In genomic region chr10:14325325-14325955, GRCh38 we compare ENCODE assay signal across 8 cellular contexts. TPM values are rescaled to one million over a fixed set of nuclear protein-coding genes. Genes with fewer than 3 reads are reported as not detected.
DNase-seq lines count a peak whose midpoint lies in the region; ATAC-seq, FAIRE-seq and TF ChIP-seq lines count a peak whose summit lies in the region.

No MANE protein-coding gene starts in this region.

- no peak for ATAC-seq in DND-41 (ENCODE audit: insufficient read depth, low read depth)

- H3K36me3 ChIP-seq in DND-41 (ENCODE audit: insufficient read depth, low read length): no peaks in the 10 kb centered on the region

- peak; percentile 63 for TF ChIP-seq CTCF in DND-41 (IDR thresholded peaks at IDR 0.05; ENCODE audit: borderline replicate concordance, extremely low read depth, low read length, poor library complexity, severe bottlenecking)

- H3K27me3 ChIP-seq in DND-41 (ENCODE audit: insufficient read depth, low read length, poor library complexity): peaks cover 13% of the 10 kb centered on the region

- no peak overlapping the region for H3K9ac ChIP-seq in DND-41 (ENCODE audit: low read depth, low read length)

- no peak for FAIRE-seq in frontal cortex (lab: Jason Lieb, UNC)

- H3K27ac ChIP-seq in DND-41 (ENCODE audit: low read length): no peak overlapping the region

- intact Hi-C loops in head of caudate nucleus (cut with DNase I): no loop called here

- no peaks in the 10 kb centered on the region for H3K79me2 ChIP-seq in DND-41 (ENCODE audit: insufficient read depth, low read length)

- H3K9me3 ChIP-seq in DND-41 (ENCODE audit: insufficient read depth, low read length, severe bottlenecking): no peaks in the 10 kb centered on the region

- DNase-seq in DND-41 (peak; percentile 43), NCI-H1048 (lab: John Stamatoyannopoulos, UW) (peak; percentile 8), activated T-cell treated with anti-CD3 and anti-CD28 coated beads for 1 hour (ENCODE audit: low read depth) (peak; percentile 42), head of caudate nucleus (peak in 38 of 42 donors; percentile 20 to 72 (median 45)), NCI-H774 (lab: John Stamatoyannopoulos, UW) (no peak), frontal cortex (ENCODE audit: low spot score in 2 of 2) (no peak), OCI-M2 (lab: John Stamatoyannopoulos, UW; ENCODE audit: unreplicated experiment) (no peak)
- DNase-seq in stimulated activated CD4-positive, alpha-beta T cell treated with anti-CD3 and anti-CD28 coated beads, Interleukin-2, amount 100 ng/mL, for 48 hours: peak; percentile 54 to 58

- H2AFZ ChIP-seq in DND-41 (ENCODE audit: low read depth, low read length): no peak overlapping the region

- H4K20me1 ChIP-seq in DND-41 (ENCODE audit: insufficient read depth, low read length): no peaks in the 10 kb centered on the region

- no peaks in the 10 kb centered on the region for H3K4me1 ChIP-seq in DND-41 (ENCODE audit: insufficient read depth, low read length)

- no peak overlapping the region for H3K4me2 ChIP-seq in DND-41 (ENCODE audit: insufficient read depth, low read length)

- no peak overlapping the region for H3K4me3 ChIP-seq in DND-41 (ENCODE audit: low read depth in 1 of 2, low read length in 2 of 2)

RNA-seq across cellular contexts. Expression of gene FRMD4A, which starts 5.3 kb away (rescaled TPM):
- 69.7 TPM for total RNA-seq in frontal cortex

Comparison
In these comparisons a context has a peak if more than half of its experiments do, and no peak if none do; other contexts are left out.
1. DNase-seq: peak in DND-41 (single experiment), NCI-H1048 (single experiment), activated T-cell treated with anti-CD3 and anti-CD28 coated beads for 1 hour (single experiment), head of caudate nucleus (38 of 42) and stimulated activated CD4-positive, alpha-beta T cell treated with anti-CD3 and anti-CD28 coated beads, Interleukin-2, amount 100 ng/mL, for 48 hours (2 of 2); none in NCI-H774 (single experiment), frontal cortex (0 of 2) and OCI-M2 (single experiment).